ENCODE assay signal across 8 cellular contexts in the genomic region with DNA sequence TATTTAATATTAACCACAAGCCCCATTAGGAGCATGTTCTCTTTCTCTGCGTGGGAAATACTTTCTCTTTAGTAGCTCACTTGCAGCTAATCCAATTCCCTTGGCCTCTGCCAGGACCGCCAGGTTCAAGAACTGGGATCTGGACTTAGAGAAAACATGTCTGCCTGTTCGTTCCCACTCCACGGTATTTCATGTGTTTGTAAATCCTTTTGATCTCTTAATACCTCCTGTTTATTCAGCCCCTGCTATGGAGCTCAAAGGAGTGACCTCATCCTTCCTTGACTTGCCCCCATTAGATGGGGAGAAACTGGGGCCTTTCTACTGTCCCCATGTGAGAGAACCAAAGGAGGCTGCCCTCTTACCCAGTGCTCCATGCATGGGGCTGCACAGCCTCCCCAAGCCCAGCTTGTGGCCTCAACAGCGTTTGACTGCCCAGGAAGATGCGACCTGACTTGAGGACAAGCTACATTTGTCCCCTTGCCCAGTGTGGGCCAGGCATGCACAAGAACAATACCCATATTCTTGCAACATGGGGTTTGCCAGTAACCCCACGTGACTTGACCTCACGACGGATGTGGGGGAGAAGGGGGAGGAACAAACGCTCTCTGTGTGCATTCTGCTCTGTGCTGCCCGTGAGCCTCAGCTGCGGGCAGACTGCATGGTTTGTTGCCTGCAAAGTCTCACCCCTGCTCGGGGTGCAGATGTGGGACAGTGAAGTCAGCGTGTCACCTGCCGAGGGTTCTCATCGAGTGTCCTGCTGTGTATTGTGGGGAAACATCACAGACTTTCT. TPM values are rescaled to one million over a fixed set of nuclear protein-coding genes. Genes with fewer than 3 reads are reported as not detected.
DNase-seq lines count a peak whose midpoint lies in the region; ATAC-seq and TF ChIP-seq lines count a peak whose summit lies in the region.

No MANE protein-coding gene starts in this region.

- H3K4me1 ChIP-seq in mucosa of rectum (ENCODE audit: control insufficient read depth in 2 of 2, insufficient read depth in 2 of 2, low read length in 2 of 2) (peaks cover 96 to 100% of the 10 kb centered on the region in 2 donors), BE2C (peaks cover 42% of the 10 kb centered on the region)

- H3K27me3 ChIP-seq in mucosa of rectum (ENCODE audit: control insufficient read depth in 2 of 2, insufficient read depth in 2 of 2, low read length in 2 of 2) (no peaks in the 10 kb centered on the region), BE2C (no peaks in the 10 kb centered on the region)

- peak overlapping the region; percentile 63 to 68 for H3K9ac ChIP-seq in mucosa of rectum (ENCODE audit: low read depth in 1 of 2, low read length in 2 of 2)

- peak; percentile 64 for ATAC-seq in GM19035 (IDR thresholded peaks at IDR 0.05; ENCODE audit: unreplicated experiment)

- H3K36me3 ChIP-seq in mucosa of rectum (ENCODE audit: control insufficient read depth in 2 of 2, insufficient read depth in 2 of 2, low read length in 2 of 2), result peaks cover 32 to 35% of the 10 kb centered on the region in 2 donors
- H3K36me3 ChIP-seq in BE2C, result peaks cover 28% of the 10 kb centered on the region

- peak overlapping the region in 1 of 2 donors; percentile 45 for H3K4me3 ChIP-seq in mucosa of rectum (ENCODE audit: low read length in 2 of 2)
- H3K4me3 ChIP-seq in BE2C (ENCODE audit: low read depth, low read length), result no peak overlapping the region

- peak overlapping the region; percentile 96 to 98 for H3K27ac ChIP-seq in mucosa of rectum (ENCODE audit: low read depth in 2 of 2, low read length in 2 of 2)

- DNase-seq in Kasumi-1 (lab: John Stamatoyannopoulos, UW) (peak; percentile 33 to 52), dedifferentiated amniotic fluid mesenchymal stem cell (ENCODE audit: extremely low spot score) (peak; percentile 20), BE2C (no peak), GOT3 (lab: John Stamatoyannopoulos, UW) (no peak)
- peak; percentile 55 to 69 for DNase-seq in activated CD4-positive, alpha-beta T cell treated with anti-CD3 and anti-CD28 coated beads, Interleukin-2, amount 50 U/mL, for 48 hours
- DNase-seq in stimulated activated CD8-positive, alpha-beta memory T cell treated with anti-CD3 and anti-CD28 coated beads, Interleukin-7, amount 100 ng/mL, for 24 hours (ENCODE audit: low read depth), result peak; percentile 40

- H3K9me3 ChIP-seq in mucosa of rectum (ENCODE audit: control insufficient read depth in 2 of 2, low read length in 2 of 2) (no peaks in the 10 kb centered on the region), BE2C (no peaks in the 10 kb centered on the region)

- no peak for TF ChIP-seq CTCF in BE2C (IDR thresholded peaks at IDR 0.05; ENCODE audit: low read depth, low read length)

RNA-seq across cellular contexts. Expression of a gene that starts 30.3 kb away (rescaled TPM):
- polyA plus RNA-seq in BE2C (2012; ENCODE audit: insufficient read depth, insufficient read length, low read depth), result 26.6 TPM

Comparison
In these comparisons a context has a peak if more than half of its experiments do, and no peak if none do; other contexts are left out.
1. DNase-seq: peak in Kasumi-1 (2 of 2), activated CD4-positive, alpha-beta T cell treated with anti-CD3 and anti-CD28 coated beads, Interleukin-2, amount 50 U/mL, for 48 hours (2 of 2), dedifferentiated amniotic fluid mesenchymal stem cell (single experiment) and stimulated activated CD8-positive, alpha-beta memory T cell treated with anti-CD3 and anti-CD28 coated beads, Interleukin-7, amount 100 ng/mL, for 24 hours (single experiment); none in BE2C (single experiment) and GOT3 (single experiment).